9 cellular contexts compared by ENCODE assay signal in genomic region chr2:1744151-1744445, GRCh38. TPM values are rescaled to one million over a fixed set of nuclear protein-coding genes. Genes with fewer than 3 reads are reported as not detected.
DNase-seq lines count a peak whose midpoint lies in the region; ATAC-seq and TF ChIP-seq lines count a peak whose summit lies in the region.
"Had no signal": no experiment of that assay in that cellular context is flagged by ENCODE, and none has a peak within 500 bp of the region (broad histone marks: within the 10 kb centered on the region; RNA-seq: fewer than 3 reads in every experiment).

No MANE protein-coding gene starts in this region.

- peaks cover 13% of the 10 kb centered on the region; the same call in 1 of the 2 replicates for H4K20me1 ChIP-seq in GM23338 (replicated peaks; ENCODE audit: insufficient read depth)

- peaks cover 40% of the 10 kb centered on the region for H3K79me2 ChIP-seq in GM23338 (replicated peaks; ENCODE audit: insufficient read depth)

- H3K27ac Mint-ChIP-seq in GM23338: no peak overlapping the region

- TF ChIP-seq POLR2A in heart left ventricle (IDR thresholded peaks at IDR 0.05): no peak

- peaks cover 23% of the 10 kb centered on the region for H3K36me3 Mint-ChIP-seq in GM23338 (ENCODE audit: low read depth)
- H3K36me3 Mint-ChIP-seq: IgD-negative memory B cell had no signal

- 0 to 1% (median 1%) methylated on average over 3 to 33 of the region's 33 CpGs; no CpG with 5 or more reads in 1 of the 4 donors for WGBS in heart left ventricle, 4 donors

- H3K27me3 ChIP-seq in GM23338 (ENCODE audit: insufficient read depth) (peaks cover 43% of the 10 kb centered on the region), heart left ventricle (peaks cover 0 to 19% (median 0%) of the 10 kb centered on the region in 9 donors), rectal smooth muscle tissue (ENCODE audit: control insufficient read depth, insufficient read depth, low read length) (no peaks in the 10 kb centered on the region)

- no peaks in the 10 kb centered on the region for H3K9me2 ChIP-seq in GM23338 (ENCODE audit: insufficient read depth)

- H3K9me3 ChIP-seq in heart left ventricle: no peaks in the 10 kb centered on the region

- H3K27ac ChIP-seq in GM23338 (ENCODE audit: low read depth) (no peak overlapping the region), heart left ventricle (peak overlapping the region; percentile 87 to 98 (median 92)), rectal smooth muscle tissue (ENCODE audit: low read depth, low read length) (peak overlapping the region; percentile 94)

- peak; percentile 47 for ATAC-seq in GM23338
- ATAC-seq in heart left ventricle: peak in 2 of 4 donors; percentile 13 to 17
- ATAC-seq in HG03457 (IDR thresholded peaks at IDR 0.05; ENCODE audit: unreplicated experiment): no peak
- no peak for ATAC-seq in GM18520 (IDR thresholded peaks at IDR 0.05; ENCODE audit: unreplicated experiment)

- H3K4me3 Mint-ChIP-seq in GM23338: peak overlapping the region; percentile 97; the same call in 2 of the 3 replicates

- no peak for TF ChIP-seq CTCF in GM23338 (conservative IDR thresholded peaks at IDR 0.05; ENCODE audit: low read depth in 2 of 2)
- TF ChIP-seq CTCF in WI38 (IDR thresholded peaks at IDR 0.05; ENCODE audit: low read depth, low read length): no peak
- TF ChIP-seq CTCF in heart left ventricle (IDR thresholded peaks at IDR 0.05): no peak

- intact Hi-C loops in heart left ventricle (cut with DNase I): loop anchor here in 8 of 10 donors (2.0 to 10.0 kb wide), 8 partner anchors 37 to 189 kb away; no protein-coding TSS in a partner anchor

- H3K36me3 ChIP-seq in GM23338 (ENCODE audit: insufficient read depth) (no peaks in the 10 kb centered on the region), heart left ventricle (no peaks in the 10 kb centered on the region), rectal smooth muscle tissue (ENCODE audit: control insufficient read depth, insufficient read depth, low read length) (no peaks in the 10 kb centered on the region)

- peaks cover 23% of the 10 kb centered on the region for H3K27me3 Mint-ChIP-seq in GM23338 (ENCODE audit: insufficient read depth, low read depth, poor library complexity)

- H3K4me1 Mint-ChIP-seq in GM23338: peaks cover 32% of the 10 kb centered on the region

- no peaks in the 10 kb centered on the region for H3F3A ChIP-seq in GM23338 (replicated peaks; ENCODE audit: low read depth)

- H3K4me3 ChIP-seq in GM23338 (peak overlapping the region; percentile 94), WI38 (ENCODE audit: low read depth, low read length) (peak overlapping the region; percentile 76), heart left ventricle (peak overlapping the region; percentile 44 to 96 (median 74)), rectal smooth muscle tissue (ENCODE audit: low read length) (peak overlapping the region; percentile 55)

- H3K9me3 Mint-ChIP-seq in GM23338: peaks cover 3% of the 10 kb centered on the region

- H3K4me1 ChIP-seq in GM23338 (ENCODE audit: insufficient read depth) (peaks cover 26% of the 10 kb centered on the region), heart left ventricle (peaks cover 0 to 58% (median 27%) of the 10 kb centered on the region in 12 donors), rectal smooth muscle tissue (ENCODE audit: control insufficient read depth, insufficient read depth, low read length) (peaks cover 18% of the 10 kb centered on the region)

- H3K4me2 ChIP-seq in GM23338: peak overlapping the region; percentile 93

- peak overlapping the region; percentile 10 for H3K9ac ChIP-seq in rectal smooth muscle tissue (ENCODE audit: low read length)

- no peak overlapping the region for H2AFZ ChIP-seq in GM23338

- DNase-seq in GM23338 (ENCODE audit: low spot score) (peak; percentile 67), heart left ventricle (peak in 1 of 5 donors; percentile 58), NOMO-1 (lab: John Stamatoyannopoulos, UW; ENCODE audit: unreplicated experiment in 2 of 2) (no peak), NK-92 (lab: John Stamatoyannopoulos, UW; ENCODE audit: unreplicated experiment) (no peak)

TF ChIP-seq in GM23338, 12 proteins besides CTCF, POLR2A, EP300 and RAD21 (continues in another document):
- no peak for TF ChIP-seq CREB1 (CRISPR knock-in tag; IDR thresholded peaks at IDR 0.05; ENCODE audit: low read depth)
- no peak for TF ChIP-seq ZNF114 (CRISPR knock-in tag; IDR thresholded peaks at IDR 0.05)
- no peak for TF ChIP-seq JUNB (IDR thresholded peaks at IDR 0.05; ENCODE audit: unreplicated experiment)
- TF ChIP-seq POLR2AphosphoS5 (IDR thresholded peaks at IDR 0.05; ENCODE audit: low read depth): no peak
- TF ChIP-seq, protein P1, sequence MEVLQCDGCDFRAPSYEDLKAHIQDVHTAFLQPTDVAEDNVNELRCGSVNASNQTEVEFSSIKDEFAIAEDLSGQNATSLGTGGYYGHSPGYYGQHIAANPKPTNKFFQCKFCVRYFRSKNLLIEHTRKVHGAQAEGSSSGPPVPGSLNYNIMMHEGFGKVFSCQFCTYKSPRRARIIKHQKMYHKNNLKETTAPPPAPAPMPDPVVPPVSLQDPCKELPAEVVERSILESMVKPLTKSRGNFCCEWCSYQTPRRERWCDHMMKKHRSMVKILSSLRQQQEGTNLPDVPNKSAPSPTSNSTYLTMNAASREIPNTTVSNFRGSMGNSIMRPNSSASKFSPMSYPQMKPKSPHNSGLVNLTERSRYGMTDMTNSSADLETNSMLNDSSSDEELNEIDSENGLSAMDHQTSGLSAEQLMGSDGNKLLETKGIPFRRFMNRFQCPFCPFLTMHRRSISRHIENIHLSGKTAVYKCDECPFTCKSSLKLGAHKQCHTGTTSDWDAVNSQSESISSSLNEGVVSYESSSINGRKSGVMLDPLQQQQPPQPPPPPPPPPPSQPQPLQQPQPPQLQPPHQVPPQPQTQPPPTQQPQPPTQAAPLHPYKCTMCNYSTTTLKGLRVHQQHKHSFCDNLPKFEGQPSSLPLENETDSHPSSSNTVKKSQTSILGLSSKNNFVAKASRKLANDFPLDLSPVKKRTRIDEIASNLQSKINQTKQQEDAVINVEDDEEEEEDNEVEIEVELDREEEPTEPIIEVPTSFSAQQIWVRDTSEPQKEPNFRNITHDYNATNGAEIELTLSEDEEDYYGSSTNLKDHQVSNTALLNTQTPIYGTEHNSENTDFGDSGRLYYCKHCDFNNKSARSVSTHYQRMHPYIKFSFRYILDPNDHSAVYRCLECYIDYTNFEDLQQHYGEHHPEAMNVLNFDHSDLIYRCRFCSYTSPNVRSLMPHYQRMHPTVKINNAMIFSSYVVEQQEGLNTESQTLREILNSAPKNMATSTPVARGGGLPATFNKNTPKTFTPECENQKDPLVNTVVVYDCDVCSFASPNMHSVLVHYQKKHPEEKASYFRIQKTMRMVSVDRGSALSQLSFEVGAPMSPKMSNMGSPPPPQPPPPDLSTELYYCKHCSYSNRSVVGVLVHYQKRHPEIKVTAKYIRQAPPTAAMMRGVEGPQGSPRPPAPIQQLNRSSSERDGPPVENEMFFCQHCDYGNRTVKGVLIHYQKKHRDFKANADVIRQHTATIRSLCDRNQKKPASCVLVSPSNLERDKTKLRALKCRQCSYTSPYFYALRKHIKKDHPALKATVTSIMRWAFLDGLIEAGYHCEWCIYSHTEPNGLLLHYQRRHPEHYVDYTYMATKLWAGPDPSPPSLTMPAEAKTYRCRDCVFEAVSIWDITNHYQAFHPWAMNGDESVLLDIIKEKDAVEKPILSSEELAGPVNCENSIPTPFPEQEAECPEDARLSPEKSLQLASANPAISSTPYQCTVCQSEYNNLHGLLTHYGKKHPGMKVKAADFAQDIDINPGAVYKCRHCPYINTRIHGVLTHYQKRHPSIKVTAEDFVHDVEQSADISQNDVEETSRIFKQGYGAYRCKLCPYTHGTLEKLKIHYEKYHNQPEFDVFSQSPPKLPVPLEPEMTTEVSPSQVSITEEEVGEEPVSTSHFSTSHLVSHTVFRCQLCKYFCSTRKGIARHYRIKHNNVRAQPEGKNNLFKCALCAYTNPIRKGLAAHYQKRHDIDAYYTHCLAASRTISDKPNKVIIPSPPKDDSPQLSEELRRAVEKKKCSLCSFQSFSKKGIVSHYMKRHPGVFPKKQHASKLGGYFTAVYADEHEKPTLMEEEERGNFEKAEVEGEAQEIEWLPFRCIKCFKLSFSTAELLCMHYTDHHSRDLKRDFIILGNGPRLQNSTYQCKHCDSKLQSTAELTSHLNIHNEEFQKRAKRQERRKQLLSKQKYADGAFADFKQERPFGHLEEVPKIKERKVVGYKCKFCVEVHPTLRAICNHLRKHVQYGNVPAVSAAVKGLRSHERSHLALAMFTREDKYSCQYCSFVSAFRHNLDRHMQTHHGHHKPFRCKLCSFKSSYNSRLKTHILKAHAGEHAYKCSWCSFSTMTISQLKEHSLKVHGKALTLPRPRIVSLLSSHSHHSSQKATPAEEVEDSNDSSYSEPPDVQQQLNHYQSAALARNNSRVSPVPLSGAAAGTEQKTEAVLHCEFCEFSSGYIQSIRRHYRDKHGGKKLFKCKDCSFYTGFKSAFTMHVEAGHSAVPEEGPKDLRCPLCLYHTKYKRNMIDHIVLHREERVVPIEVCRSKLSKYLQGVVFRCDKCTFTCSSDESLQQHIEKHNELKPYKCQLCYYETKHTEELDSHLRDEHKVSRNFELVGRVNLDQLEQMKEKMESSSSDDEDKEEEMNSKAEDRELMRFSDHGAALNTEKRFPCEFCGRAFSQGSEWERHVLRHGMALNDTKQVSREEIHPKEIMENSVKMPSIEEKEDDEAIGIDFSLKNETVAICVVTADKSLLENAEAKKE (CRISPR knock-in tag; IDR thresholded peaks at IDR 0.05): no peak
- TF ChIP-seq EZH2phosphoT487 (IDR thresholded peaks at IDR 0.05; ENCODE audit: unreplicated experiment): no peak

RNA-seq across cellular contexts. Expression of gene PXDN, which starts 0.2 kb away (rescaled TPM):
- total RNA-seq in GM23338 (2014; rRNA removed; shearing (Covaris generic)): 216 and 225 TPM in 2 replicates
- polyA plus RNA-seq in GM23338 (2016; fragmentation: Nextera tagmentation; extraction: Ambion mirVana) (38.5 and 42.2 TPM in 2 replicates), heart left ventricle (10 to 100 TPM in 1 of 2 donors, 1 to 10 TPM in 1; 5.9 to 28.2 TPM)
- 10 to 100 TPM; 13.9 to 83.7 (median 28.3) TPM for total RNA-seq in heart left ventricle
